Comparison of ENCODE assay signal across 22 cellular contexts in the genomic region with DNA sequence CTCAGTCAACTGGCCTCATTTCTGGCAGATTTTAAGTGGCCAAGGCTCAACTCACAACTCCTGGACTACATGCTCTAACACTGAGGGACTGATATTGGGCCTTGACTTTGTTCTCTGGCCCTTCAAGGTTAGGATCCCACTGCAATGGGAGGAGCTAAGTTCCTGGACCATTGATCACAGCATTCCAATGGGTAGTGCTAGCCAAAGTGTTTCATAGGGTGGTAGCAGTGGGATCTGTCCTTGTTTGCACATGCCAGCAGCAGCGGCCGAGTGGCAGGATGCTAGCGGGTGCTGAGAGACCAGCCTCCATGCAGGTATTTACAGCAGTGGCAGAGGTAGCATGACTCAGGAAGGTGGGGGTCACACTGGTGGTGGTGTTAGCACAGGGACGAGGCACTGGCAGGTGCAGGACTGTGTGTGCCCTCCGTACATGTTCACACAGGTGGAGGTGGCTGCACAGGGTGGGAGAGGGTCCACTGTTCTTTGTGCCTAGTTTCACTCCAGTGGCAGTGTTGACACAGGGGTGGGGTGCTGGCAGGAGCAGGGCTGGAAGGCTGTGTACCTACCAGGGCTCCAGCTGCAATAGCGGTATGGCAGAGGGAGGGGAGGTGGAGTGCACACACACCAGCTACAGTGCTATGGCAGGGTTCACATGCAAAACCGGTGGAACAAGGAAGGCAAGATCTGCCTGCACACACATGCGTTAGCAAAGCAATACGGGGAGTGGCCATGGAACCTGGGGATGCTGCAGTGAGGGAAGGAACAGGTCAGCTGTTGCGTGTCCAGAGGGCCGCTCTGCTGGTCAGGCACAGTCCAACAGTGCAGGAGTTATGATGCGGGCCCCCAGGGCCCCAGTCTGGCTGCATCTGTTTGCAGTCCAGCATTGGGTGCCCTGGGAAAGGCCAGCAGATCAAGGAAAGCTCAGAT. TPM values are rescaled to one million over a fixed set of nuclear protein-coding genes. Genes with fewer than 3 reads are reported as not detected.
DNase-seq lines count a peak whose midpoint lies in the region; ATAC-seq and TF ChIP-seq lines count a peak whose summit lies in the region.
"Had no signal": no experiment of that assay in that cellular context is flagged by ENCODE, and none has a peak within 500 bp of the region (broad histone marks: within the 10 kb centered on the region; RNA-seq: fewer than 3 reads in every experiment).

No MANE protein-coding gene starts in this region.

- no peak overlapping the region for H2BK120ac ChIP-seq in neuronal stem cell (ENCODE audit: low read depth, low read length)

- no peak overlapping the region for H2BK15ac ChIP-seq in neuronal stem cell (ENCODE audit: low read length)

- no peaks in the 10 kb centered on the region for H3K27me3 Mint-ChIP-seq in Calu3 (ENCODE audit: unreplicated experiment)
- H3K27me3 Mint-ChIP-seq in activated T-cell treated with anti-CD3 and anti-CD28 coated beads, Interleukin-2, amount 50 U/mL, for 72 hours (ENCODE audit: low read depth), result no peaks in the 10 kb centered on the region
- H3K27me3 Mint-ChIP-seq: activated CD8-positive, alpha-beta T cell treated with anti-CD3 and anti-CD28 coated beads for 36 hours; activated naive CD8-positive, alpha-beta T cell had no signal

- no peak overlapping the region for H3K4me3 Mint-ChIP-seq in Calu3 (ENCODE audit: low read depth, unreplicated experiment)
- H3K4me3 Mint-ChIP-seq in activated T-cell treated with anti-CD3 and anti-CD28 coated beads, Interleukin-2, amount 50 U/mL, for 72 hours, result no peak overlapping the region
- H3K4me3 Mint-ChIP-seq: activated CD8-positive, alpha-beta T cell treated with anti-CD3 and anti-CD28 coated beads for 36 hours; activated naive CD8-positive, alpha-beta T cell; activated T-cell treated with anti-CD3 and anti-CD28 coated beads, Interleukin-2, amount 50 U/mL, for 4 hours; neural progenitor cell had no signal

- H3K18ac ChIP-seq in neuronal stem cell (ENCODE audit: low read length), result peak overlapping the region; percentile 23

- peak overlapping the region; percentile 48 for H3K14ac ChIP-seq in neuronal stem cell (ENCODE audit: low read length)

- H3K36me3 ChIP-seq in colonic mucosa (no peaks in the 10 kb centered on the region), neuronal stem cell (replicated peaks in 1 of 2; ENCODE audit: control insufficient read depth in 2 of 2, insufficient read depth in 2 of 2, low read length in 2 of 2) (no peaks in the 10 kb centered on the region), WERI-Rb-1 (no peaks in the 10 kb centered on the region)
- H3K36me3 ChIP-seq: breast epithelium, neural progenitor cell had no signal

- H3K9ac ChIP-seq in colonic mucosa (ENCODE audit: low read depth in 2 of 2, low read length in 2 of 2), result no peak overlapping the region
- H3K9ac ChIP-seq in neuronal stem cell (ENCODE audit: low read depth, low read length, poor library complexity), result no peak overlapping the region
- H3K9ac ChIP-seq: neural progenitor cell had no signal

- H2BK12ac ChIP-seq in neuronal stem cell (ENCODE audit: low read length), result no peak overlapping the region

- no peak overlapping the region for H2AFZ ChIP-seq in neuronal stem cell (ENCODE audit: low read length)
- H2AFZ ChIP-seq: neural progenitor cell had no signal

- H2BK5ac ChIP-seq in neuronal stem cell (ENCODE audit: low read length), result peak overlapping the region; percentile 26

- H3K9me3 Mint-ChIP-seq in Calu3 (ENCODE audit: low read depth, unreplicated experiment), result no peaks in the 10 kb centered on the region
- no peaks in the 10 kb centered on the region for H3K9me3 Mint-ChIP-seq in activated T-cell treated with anti-CD3 and anti-CD28 coated beads, Interleukin-2, amount 50 U/mL, for 72 hours
- H3K9me3 Mint-ChIP-seq: activated CD8-positive, alpha-beta T cell treated with anti-CD3 and anti-CD28 coated beads for 36 hours; neural progenitor cell had no signal

- TF ChIP-seq CTCF in Calu3 (IDR thresholded peaks at IDR 0.05; ENCODE audit: unreplicated experiment), result no peak
- no peak for TF ChIP-seq CTCF in colonic mucosa (IDR thresholded peaks at IDR 0.05)
- TF ChIP-seq CTCF in WERI-Rb-1 (IDR thresholded peaks at IDR 0.05; ENCODE audit: low read depth, low read length), result no peak

- no peaks in the 10 kb centered on the region for H3K79me1 ChIP-seq in neuronal stem cell (ENCODE audit: low read depth, low read length)

- H3K4me3 ChIP-seq in colonic mucosa (no peak overlapping the region), neuronal stem cell (ENCODE audit: low read length in 2 of 2) (no peak overlapping the region), WERI-Rb-1 (ENCODE audit: low read depth, low read length) (no peak overlapping the region)
- H3K4me3 ChIP-seq: breast epithelium, dorsolateral prefrontal cortex, neural progenitor cell had no signal

- H2AK5ac ChIP-seq in neuronal stem cell (ENCODE audit: low read depth, low read length), result peak overlapping the region; percentile 38

- no peak overlapping the region for H4K8ac ChIP-seq in neuronal stem cell (ENCODE audit: low read depth, low read length)

- peak overlapping the region; percentile 64 for H3K27ac Mint-ChIP-seq in Calu3 (ENCODE audit: unreplicated experiment)
- H3K27ac Mint-ChIP-seq in activated T-cell treated with anti-CD3 and anti-CD28 coated beads, Interleukin-2, amount 50 U/mL, for 72 hours, result no peak overlapping the region
- H3K27ac Mint-ChIP-seq: activated CD8-positive, alpha-beta T cell treated with anti-CD3 and anti-CD28 coated beads for 36 hours; activated naive CD8-positive, alpha-beta T cell; neural progenitor cell had no signal

- DNase-seq in Calu3 (peak; percentile 81), NCI-H345 (lab: John Stamatoyannopoulos, UW) (peak; percentile 87), colonic mucosa (peak; percentile 53), neuronal stem cell (ENCODE audit: low spot score) (no peak), epidermal melanocyte (ENCODE audit: insufficient read length, low spot score) (no peak), WERI-Rb-1 (no peak)
- no peak for DNase-seq in activated T-cell treated with anti-CD3 and anti-CD28 coated beads, Interleukin-2, amount 50 U/mL, for 72 hours
- DNase-seq: activated CD8-positive, alpha-beta T cell treated with anti-CD3 and anti-CD28 coated beads for 36 hours; activated T-cell treated with anti-CD3 and anti-CD28 coated beads, Interleukin-2, amount 50 U/mL, for 4 hours; dorsolateral prefrontal cortex; GOT3; mesendoderm; NCI-H187 treated with DMSO at 0.1 percent for 48 hours; substantia nigra; T-helper 1 cell had no signal

- H3K4ac ChIP-seq in neuronal stem cell (ENCODE audit: low read length), result no peak overlapping the region

- no peak overlapping the region for H3K4me2 ChIP-seq in neuronal stem cell (ENCODE audit: insufficient read depth, low read length, poor library complexity, severe bottlenecking)
- H3K4me2 ChIP-seq: neural progenitor cell had no signal

- no TSS peak for BruUV-seq in Calu3 (replicated peaks; lab: Mats Ljungman, UMichigan)

- no peaks in the 10 kb centered on the region for H3K4me1 ChIP-seq in colonic mucosa
- no peaks in the 10 kb centered on the region for H3K4me1 ChIP-seq in neuronal stem cell (ENCODE audit: control insufficient read depth in 2 of 2, insufficient read depth in 1 of 2, low read depth in 1 of 2, low read length in 2 of 2)
- H3K4me1 ChIP-seq: breast epithelium had no signal

- WGBS in neuronal stem cell (ENCODE audit: extremely low coverage in 2 of 2, insufficient read length in 2 of 2, insufficient replicate concordance in 1 of 2), 2 donors, result no CpG with 5 or more reads among the region's 12 CpGs

- peaks cover 10% of the 10 kb centered on the region for H3K4me1 Mint-ChIP-seq in Calu3 (ENCODE audit: low read depth, unreplicated experiment)
- no peaks in the 10 kb centered on the region for H3K4me1 Mint-ChIP-seq in activated T-cell treated with anti-CD3 and anti-CD28 coated beads, Interleukin-2, amount 50 U/mL, for 72 hours (ENCODE audit: low read depth)

- H3K9me3 ChIP-seq in colonic mucosa, result no peaks in the 10 kb centered on the region
- H3K9me3 ChIP-seq in neuronal stem cell (replicated peaks in 1 of 2; ENCODE audit: control insufficient read depth in 2 of 2, insufficient read depth in 1 of 2, low read depth in 1 of 2, low read length in 2 of 2), result no peaks in the 10 kb centered on the region
- H3K9me3 ChIP-seq in WERI-Rb-1 (ENCODE audit: severe bottlenecking), result no peaks in the 10 kb centered on the region
- H3K9me3 ChIP-seq: breast epithelium had no signal

- intact Hi-C loops in Calu3 (cut with micrococcal nuclease; ENCODE audit: unreplicated experiment), result no loop called here
- intact Hi-C loops in colonic mucosa (cut with DNase I), result no loop called here

- H3K36me3 Mint-ChIP-seq in Calu3 (ENCODE audit: insufficient read depth, unreplicated experiment), result peaks cover 8% of the 10 kb centered on the region
- no peaks in the 10 kb centered on the region for H3K36me3 Mint-ChIP-seq in activated T-cell treated with anti-CD3 and anti-CD28 coated beads, Interleukin-2, amount 50 U/mL, for 72 hours (ENCODE audit: insufficient read depth in 2 of 2)
- H3K36me3 Mint-ChIP-seq: activated naive CD8-positive, alpha-beta T cell; neural progenitor cell had no signal

- peak overlapping the region; percentile 22 for H3K23ac ChIP-seq in neuronal stem cell (ENCODE audit: low read depth, low read length, poor library complexity)

- H3K27ac ChIP-seq in colonic mucosa, result no peak overlapping the region
- no peak overlapping the region for H3K27ac ChIP-seq in neuronal stem cell (replicated peaks; ENCODE audit: low read length)
- no peak overlapping the region for H3K27ac ChIP-seq in WERI-Rb-1
- H3K27ac ChIP-seq: breast epithelium, dorsolateral prefrontal cortex, neural progenitor cell, VCaP had no signal

- no peak overlapping the region for H4K91ac ChIP-seq in neuronal stem cell (ENCODE audit: low read depth, low read length, poor library complexity)

- no peak for ATAC-seq in GM18861 (IDR thresholded peaks at IDR 0.05; ENCODE audit: unreplicated experiment)
- no peak for ATAC-seq in activated T-cell treated with anti-CD3 and anti-CD28 coated beads, Interleukin-2, amount 50 U/mL, for 72 hours (replicated peaks in 1 of 2)
- ATAC-seq: activated CD8-positive, alpha-beta T cell treated with anti-CD3 and anti-CD28 coated beads for 36 hours; activated T-cell treated with anti-CD3 and anti-CD28 coated beads, Interleukin-2, amount 50 U/mL, for 4 hours; right cardiac atrium had no signal

- CTCF ChIA-PET in Calu3 (lab: Charles Lee), result no interaction called here

- H3K27me3 ChIP-seq in colonic mucosa (no peaks in the 10 kb centered on the region), neuronal stem cell (ENCODE audit: control insufficient read depth in 3 of 3, insufficient read depth in 3 of 3, low read depth in 1 of 3, low read length in 3 of 3) (no peaks in the 10 kb centered on the region), WERI-Rb-1 (ENCODE audit: insufficient read depth, low read depth, severe bottlenecking) (no peaks in the 10 kb centered on the region)
- H3K27me3 ChIP-seq: breast epithelium, neural progenitor cell had no signal

RNA-seq across cellular contexts. Expression of gene COL24A1, which starts 51.7 kb away (rescaled TPM):
- not detected in 2 replicates for total RNA-seq in Calu3 (2022)
- total RNA-seq in colonic mucosa, result under 1 TPM; 0.02 to 0.40 TPM
- 0.10 TPM for polyA plus RNA-seq in neuronal stem cell (2013, experiment 1 of 2)
- polyA plus RNA-seq in neuronal stem cell (2013, experiment 2 of 2), result 0.03 TPM
- total RNA-seq in activated T-cell treated with anti-CD3 and anti-CD28 coated beads, Interleukin-2, amount 50 U/mL, for 72 hours, result under 1 TPM; 0.12 to 0.34 TPM
- total RNA-seq: activated CD8-positive, alpha-beta T cell treated with anti-CD3 and anti-CD28 coated beads for 36 hours; activated T-cell treated with anti-CD3 and anti-CD28 coated beads, Interleukin-2, amount 50 U/mL, for 4 hours had no signal
- polyA plus RNA-seq: keratinocyte had no signal

Comparison
In these comparisons a context has a peak if more than half of its experiments do, and no peak if none do; other contexts are left out.
1. DNase-seq: peak in Calu3 (single experiment), NCI-H345 (single experiment) and colonic mucosa (single experiment); none in neuronal stem cell (single experiment), epidermal melanocyte (single experiment), activated T-cell treated with anti-CD3 and anti-CD28 coated beads, Interleukin-2, amount 50 U/mL, for 72 hours (0 of 2) and WERI-Rb-1 (single experiment).